In genomic region chr7:100213672-100214071, GRCh38 we compare ENCODE assay signal across 25 cellular contexts. TPM values are rescaled to one million over a fixed set of nuclear protein-coding genes. Genes with fewer than 3 reads are reported as not detected.
DNase-seq lines count a peak whose midpoint lies in the region; ATAC-seq and TF ChIP-seq lines count a peak whose summit lies in the region.
"Had no signal": no experiment of that assay in that cellular context is flagged by ENCODE, and none has a peak within 500 bp of the region (broad histone marks: within the 10 kb centered on the region; RNA-seq: fewer than 3 reads in every experiment).

No MANE protein-coding gene starts in this region.

- no peak for ATAC-seq in memory B cell (ENCODE audit: low read depth)
- no peak for ATAC-seq in GM18502 (IDR thresholded peaks at IDR 0.05; ENCODE audit: poor library complexity, unreplicated experiment)
- ATAC-seq: effector memory CD8-positive, alpha-beta T cell; natural killer cell; stimulated activated naive CD8-positive, alpha-beta T cell treated with anti-CD3 and anti-CD28 coated beads, Interleukin-15, Interleukin-2, amounts not matched to agents 100 U/mL and 50 U/mL, for 24 hours had no signal

- POLR2A ChIA-PET in activated CD4-positive, alpha-beta T cell treated with anti-CD3 and anti-CD28 coated beads, Interleukin-2, amount 10 ng/mL, durations not matched to agents 7 days and 5 days (lab: Charles Lee) = no interaction called here
- POLR2A ChIA-PET in PC-9 (lab: Charles Lee; ENCODE audit: unreplicated experiment) = interaction anchor here (0.6 kb wide), 1 partner anchor 65 kb away, joined by 3 read pairs; the partner anchor contains the start of gene LAMTOR4

- no peak overlapping the region for H3K4me3 Mint-ChIP-seq in activated CD4-positive, alpha-beta T cell treated with anti-CD3 and anti-CD28 coated beads, Interleukin-2, amount 10 ng/mL, durations not matched to agents 7 days and 5 days
- H3K4me3 Mint-ChIP-seq in activated CD4-positive, alpha-beta T cell treated with anti-CD3 and anti-CD28 coated beads, Interleukin-2, amount 10 ng/mL, durations not matched to agents 24 days and 14 days = no peak overlapping the region
- no peak overlapping the region for H3K4me3 Mint-ChIP-seq in memory B cell
- H3K4me3 Mint-ChIP-seq: effector memory CD8-positive, alpha-beta T cell; natural killer cell had no signal

- CTCF ChIA-PET in activated CD4-positive, alpha-beta T cell treated with anti-CD3 and anti-CD28 coated beads, Interleukin-2, amount 10 ng/mL, durations not matched to agents 7 days and 5 days (lab: Charles Lee) = interaction anchor here (1.0 kb wide), 1 partner anchor 23 kb away, joined by 5 read pairs; no protein-coding TSS in a partner anchor
- CTCF ChIA-PET in PC-9 (lab: Charles Lee) = no interaction called here

- H3K9me3 ChIP-seq in PC-9 (ENCODE audit: insufficient read depth, low read depth) (no peaks in the 10 kb centered on the region), thymus (ENCODE audit: control insufficient read depth) (no peaks in the 10 kb centered on the region)
- H3K9me3 ChIP-seq: BE2C, esophagus muscularis mucosa, upper lobe of left lung had no signal

- H4K20me1 ChIP-seq in PC-9 (ENCODE audit: insufficient read depth) = no peaks in the 10 kb centered on the region

- no peaks in the 10 kb centered on the region for H3K9me2 ChIP-seq in PC-9 (ENCODE audit: insufficient read depth)

- H3K27ac Mint-ChIP-seq in activated CD4-positive, alpha-beta T cell treated with anti-CD3 and anti-CD28 coated beads, Interleukin-2, amount 10 ng/mL, durations not matched to agents 7 days and 5 days = peak overlapping the region; percentile 10
- H3K27ac Mint-ChIP-seq in activated CD4-positive, alpha-beta T cell treated with anti-CD3 and anti-CD28 coated beads, Interleukin-2, amount 10 ng/mL, durations not matched to agents 24 days and 14 days = no peak overlapping the region
- H3K27ac Mint-ChIP-seq in memory B cell = peak overlapping the region; percentile 58

- intact Hi-C loops in activated CD4-positive, alpha-beta T cell treated with anti-CD3 and anti-CD28 coated beads, Interleukin-2, amount 10 ng/mL, durations not matched to agents 24 days and 14 days (cut with micrococcal nuclease) = no loop called here
- intact Hi-C loops in PC-9 (cut with micrococcal nuclease; ENCODE audit: unreplicated experiment) = loop anchor here (2.0 kb wide), 1 partner anchor 81 kb away; no protein-coding TSS in a partner anchor

- peaks cover 26% of the 10 kb centered on the region for H3K36me3 Mint-ChIP-seq in activated CD4-positive, alpha-beta T cell treated with anti-CD3 and anti-CD28 coated beads, Interleukin-2, amount 10 ng/mL, durations not matched to agents 7 days and 5 days (ENCODE audit: low read depth)
- H3K36me3 Mint-ChIP-seq in activated CD4-positive, alpha-beta T cell treated with anti-CD3 and anti-CD28 coated beads, Interleukin-2, amount 10 ng/mL, durations not matched to agents 24 days and 14 days (ENCODE audit: low read depth) = peaks cover 20% of the 10 kb centered on the region
- H3K36me3 Mint-ChIP-seq in memory B cell = peaks cover 4% of the 10 kb centered on the region
- H3K36me3 Mint-ChIP-seq: natural killer cell had no signal

- no peak overlapping the region for H3K4me3 ChIP-seq in PC-9
- H3K4me3 ChIP-seq in thymus (ENCODE audit: low read length) = no peak overlapping the region
- H3K4me3 ChIP-seq: esophagus muscularis mucosa, upper lobe of left lung had no signal

- no peak for DNase-seq in activated CD4-positive, alpha-beta T cell treated with anti-CD3 and anti-CD28 coated beads, Interleukin-2, amount 10 ng/mL, durations not matched to agents 7 days and 5 days
- no peak for DNase-seq in activated CD4-positive, alpha-beta T cell treated with anti-CD3 and anti-CD28 coated beads, Interleukin-2, amount 10 ng/mL, durations not matched to agents 24 days and 14 days
- DNase-seq in PC-9 (no peak), memory B cell (ENCODE audit: low spot score in 2 of 2) (no peak), NCI-H1436 (lab: John Stamatoyannopoulos, UW) (no peak), NCI-H2196 treated with DMSO at 0.1 percent for 48 hours (lab: John Stamatoyannopoulos, UW; ENCODE audit: unreplicated experiment) (no peak)
- DNase-seq: activated CD4-positive, alpha-beta T cell treated with anti-CD3 and anti-CD28 coated beads, Interleukin-2, amount 50 U/mL, for 4 hours; activated gamma-delta T cell treated with Interleukin-2 at 50 U/mL for 16 hours; BE2C; effector memory CD8-positive, alpha-beta T cell; kidney glomerular epithelial cell; natural killer cell; NCI-H1417; NCI-H526; stimulated activated CD4-positive, alpha-beta T cell treated with anti-CD3 and anti-CD28 coated beads, Interleukin-1b, Interleukin-23, amount 100 ng/mL, for 48 hours; stimulated activated naive CD8-positive, alpha-beta T cell treated with anti-CD3 and anti-CD28 coated beads, Interleukin-15, Interleukin-2, amounts not matched to agents 100 U/mL and 50 U/mL, for 24 hours; upper lobe of left lung had no signal

- H3K4me1 ChIP-seq in PC-9 (replicated peaks; ENCODE audit: insufficient read depth) = peaks cover 11% of the 10 kb centered on the region
- peaks cover 46% of the 10 kb centered on the region for H3K4me1 ChIP-seq in thymus (ENCODE audit: control insufficient read depth, insufficient read depth, low read length)
- H3K4me1 ChIP-seq: BE2C had no signal

- H3F3A ChIP-seq in PC-9 (ENCODE audit: insufficient read depth, low read depth) = peaks cover 3% of the 10 kb centered on the region; the same call in 1 of the 2 replicates

- H3K4me2 ChIP-seq in PC-9 = no peak overlapping the region

- no peak overlapping the region for H2AFZ ChIP-seq in PC-9
- H2AFZ ChIP-seq: parathyroid adenoma had no signal

- 86% methylated on average over 6 of the region's 6 CpGs for WGBS in thymus

- peaks cover 80% of the 10 kb centered on the region for H3K4me1 Mint-ChIP-seq in activated CD4-positive, alpha-beta T cell treated with anti-CD3 and anti-CD28 coated beads, Interleukin-2, amount 10 ng/mL, durations not matched to agents 7 days and 5 days
- peaks cover 68% of the 10 kb centered on the region for H3K4me1 Mint-ChIP-seq in activated CD4-positive, alpha-beta T cell treated with anti-CD3 and anti-CD28 coated beads, Interleukin-2, amount 10 ng/mL, durations not matched to agents 24 days and 14 days
- peaks cover 45% of the 10 kb centered on the region for H3K4me1 Mint-ChIP-seq in memory B cell

- no peaks in the 10 kb centered on the region for H3K27me3 Mint-ChIP-seq in activated CD4-positive, alpha-beta T cell treated with anti-CD3 and anti-CD28 coated beads, Interleukin-2, amount 10 ng/mL, durations not matched to agents 7 days and 5 days
- no peaks in the 10 kb centered on the region for H3K27me3 Mint-ChIP-seq in activated CD4-positive, alpha-beta T cell treated with anti-CD3 and anti-CD28 coated beads, Interleukin-2, amount 10 ng/mL, durations not matched to agents 24 days and 14 days
- no peaks in the 10 kb centered on the region for H3K27me3 Mint-ChIP-seq in memory B cell
- H3K27me3 Mint-ChIP-seq: effector memory CD8-positive, alpha-beta T cell had no signal

- H3K36me3 ChIP-seq in PC-9 (ENCODE audit: low read depth) (no peaks in the 10 kb centered on the region), thymus (ENCODE audit: control insufficient read depth, insufficient read depth) (no peaks in the 10 kb centered on the region)
- H3K36me3 ChIP-seq: BE2C, esophagus muscularis mucosa, upper lobe of left lung had no signal

- H3K79me2 ChIP-seq in PC-9 (ENCODE audit: low read depth) = no peaks in the 10 kb centered on the region
- H3K79me2 ChIP-seq: parathyroid adenoma had no signal

- no peak for TF ChIP-seq CTCF in PC-9 (conservative IDR thresholded peaks at IDR 0.05)

- H3K27me3 ChIP-seq in PC-9 (ENCODE audit: insufficient read depth, low read depth) (no peaks in the 10 kb centered on the region), thymus (ENCODE audit: control insufficient read depth, insufficient read depth) (no peaks in the 10 kb centered on the region)
- H3K27me3 ChIP-seq: esophagus muscularis mucosa, upper lobe of left lung had no signal

- peaks cover 2% of the 10 kb centered on the region for H3K9me3 Mint-ChIP-seq in activated CD4-positive, alpha-beta T cell treated with anti-CD3 and anti-CD28 coated beads, Interleukin-2, amount 10 ng/mL, durations not matched to agents 7 days and 5 days
- H3K9me3 Mint-ChIP-seq in activated CD4-positive, alpha-beta T cell treated with anti-CD3 and anti-CD28 coated beads, Interleukin-2, amount 10 ng/mL, durations not matched to agents 24 days and 14 days = peaks cover 4% of the 10 kb centered on the region
- H3K9me3 Mint-ChIP-seq in memory B cell = no peaks in the 10 kb centered on the region
- H3K9me3 Mint-ChIP-seq: effector memory CD8-positive, alpha-beta T cell; natural killer cell had no signal

- no TSS peak for BruUV-seq in PC-9 (replicated peaks; lab: Mats Ljungman, UMichigan)

- peak overlapping the region; percentile 12; the same call in 1 of the 2 replicates for H3K27ac ChIP-seq in PC-9
- peak overlapping the region; percentile 15 for H3K27ac ChIP-seq in thymus (ENCODE audit: low read depth)
- H3K27ac ChIP-seq: esophagus muscularis mucosa, parathyroid adenoma, upper lobe of left lung had no signal

RNA-seq across cellular contexts. Expression of gene PVRIG, which starts 6.1 kb away (rescaled TPM):
- 10 to 100 TPM; 61.2 to 66.6 TPM for total RNA-seq in activated CD4-positive, alpha-beta T cell treated with anti-CD3 and anti-CD28 coated beads, Interleukin-2, amount 10 ng/mL, durations not matched to agents 7 days and 5 days
- 20.9 and 21.6 TPM in 2 replicates for total RNA-seq in activated CD4-positive, alpha-beta T cell treated with anti-CD3 and anti-CD28 coated beads, Interleukin-2, amount 10 ng/mL, durations not matched to agents 24 days and 14 days
- total RNA-seq in PC-9 (2021) = 0.95 and 1.1 TPM in 2 replicates
- 30.7 TPM for polyA plus RNA-seq in thymus
- total RNA-seq: A172, cerebellum, M059J, mammary epithelial cell had no signal
- polyA plus RNA-seq: mammary epithelial cell had no signal

RNA-seq across cellular contexts. Expression of gene STAG3, which starts 36.0 kb away (rescaled TPM):
- total RNA-seq in activated CD4-positive, alpha-beta T cell treated with anti-CD3 and anti-CD28 coated beads, Interleukin-2, amount 10 ng/mL, durations not matched to agents 7 days and 5 days = 10 to 100 TPM; 24.2 to 24.7 TPM
- total RNA-seq in activated CD4-positive, alpha-beta T cell treated with anti-CD3 and anti-CD28 coated beads, Interleukin-2, amount 10 ng/mL, durations not matched to agents 24 days and 14 days = 23.7 TPM in 2 replicates
- 0.83 and 1.4 TPM in 2 replicates for total RNA-seq in PC-9 (2021)
- 36.0 TPM for polyA plus RNA-seq in thymus

RNA-seq across cellular contexts. Expression of gene GPC2, which starts 36.5 kb away (rescaled TPM):
- 10 to 100 TPM; 13.9 to 20.9 TPM for total RNA-seq in activated CD4-positive, alpha-beta T cell treated with anti-CD3 and anti-CD28 coated beads, Interleukin-2, amount 10 ng/mL, durations not matched to agents 7 days and 5 days
- total RNA-seq in activated CD4-positive, alpha-beta T cell treated with anti-CD3 and anti-CD28 coated beads, Interleukin-2, amount 10 ng/mL, durations not matched to agents 24 days and 14 days = 6.3 and 7.9 TPM in 2 replicates
- total RNA-seq in PC-9 (2021) = 4.5 and 10.0 TPM in 2 replicates
- 8.5 TPM for polyA plus RNA-seq in thymus

RNA-seq across cellular contexts. Expression of gene GAL3ST4, which starts 45.3 kb away (rescaled TPM):
- 10 to 100 TPM; 14.2 to 15.6 TPM for total RNA-seq in activated CD4-positive, alpha-beta T cell treated with anti-CD3 and anti-CD28 coated beads, Interleukin-2, amount 10 ng/mL, durations not matched to agents 7 days and 5 days
- 2.1 TPM in 2 replicates for total RNA-seq in activated CD4-positive, alpha-beta T cell treated with anti-CD3 and anti-CD28 coated beads, Interleukin-2, amount 10 ng/mL, durations not matched to agents 24 days and 14 days
- total RNA-seq in PC-9 (2021) = 1.4 and 2.7 TPM in 2 replicates
- 12.8 TPM for polyA plus RNA-seq in thymus

RNA-seq across cellular contexts. Expression of gene TRAPPC14, which starts 55.1 kb away (rescaled TPM):
- 10 to 100 TPM; 54.0 to 54.6 TPM for total RNA-seq in activated CD4-positive, alpha-beta T cell treated with anti-CD3 and anti-CD28 coated beads, Interleukin-2, amount 10 ng/mL, durations not matched to agents 7 days and 5 days
- total RNA-seq in activated CD4-positive, alpha-beta T cell treated with anti-CD3 and anti-CD28 coated beads, Interleukin-2, amount 10 ng/mL, durations not matched to agents 24 days and 14 days = 31.7 and 39.2 TPM in 2 replicates
- 20.5 and 23.4 TPM in 2 replicates for total RNA-seq in PC-9 (2021)
- polyA plus RNA-seq in thymus = 46.9 TPM

Comparison
In these comparisons a context has a peak if more than half of its experiments do, and no peak if none do; other contexts are left out.
1. RNA of gene PVRIG, which starts 6.1 kb away (total RNA-seq): 61.2 to 66.6 TPM in activated CD4-positive, alpha-beta T cell treated with anti-CD3 and anti-CD28 coated beads, Interleukin-2, amount 10 ng/mL, durations not matched to agents 7 days and 5 days and 20.9 to 21.6 TPM in activated CD4-positive, alpha-beta T cell treated with anti-CD3 and anti-CD28 coated beads, Interleukin-2, amount 10 ng/mL, durations not matched to agents 24 days and 14 days; 0.95 to 1.1 TPM in PC-9; every median in the first group is over 10 times any median in the second.
2. RNA of gene STAG3, which starts 36.0 kb away (total RNA-seq): 24.2 to 24.7 TPM in activated CD4-positive, alpha-beta T cell treated with anti-CD3 and anti-CD28 coated beads, Interleukin-2, amount 10 ng/mL, durations not matched to agents 7 days and 5 days and 23.7 TPM in activated CD4-positive, alpha-beta T cell treated with anti-CD3 and anti-CD28 coated beads, Interleukin-2, amount 10 ng/mL, durations not matched to agents 24 days and 14 days; 0.83 to 1.4 TPM in PC-9; every median in the first group is over 10 times any median in the second.